In the genomic region with DNA sequence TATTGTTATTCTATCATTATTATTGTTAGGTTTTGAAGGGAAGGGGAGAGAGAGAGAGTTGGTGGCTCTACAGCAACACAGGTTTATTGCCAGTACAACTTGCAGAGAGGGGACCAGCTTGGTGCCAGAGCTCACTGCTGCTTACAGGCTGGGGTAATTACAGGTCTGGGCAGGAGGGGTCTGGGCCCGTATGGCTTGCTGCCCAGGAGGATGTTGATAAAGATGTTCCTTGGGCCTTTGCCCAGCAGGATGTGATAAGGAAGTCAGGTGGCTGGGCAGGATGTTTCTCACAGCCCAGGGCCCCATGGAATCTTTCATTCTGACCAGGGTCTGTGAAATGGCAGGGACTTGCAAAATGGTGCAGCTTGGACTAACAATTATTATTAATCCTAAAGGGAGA, we compare ENCODE assay signal across 19 cellular contexts.
DNase-seq lines count a peak whose midpoint lies in the region; ATAC-seq and TF ChIP-seq lines count a peak whose summit lies in the region.
"Had no signal": no experiment of that assay in that cellular context is flagged by ENCODE, and none has a peak within 500 bp of the region (broad histone marks: within the 10 kb centered on the region; RNA-seq: fewer than 3 reads in every experiment).

No MANE protein-coding gene starts in this region.

- H3K36me3 ChIP-seq in right lobe of liver: no peaks in the 10 kb centered on the region
- H3K36me3 ChIP-seq: thoracic aorta had no signal

- H3K27ac ChIP-seq in right lobe of liver: no peak overlapping the region
- H3K27ac ChIP-seq: thoracic aorta had no signal

- H3K36me3 Mint-ChIP-seq in activated T-helper 17 cell treated with anti-CD3 and anti-CD28 coated beads, Interleukin-2, amount 50 U/mL, for 72 hours (ENCODE audit: low read depth): no peaks in the 10 kb centered on the region

- no peaks in the 10 kb centered on the region for H3K9me3 ChIP-seq in right lobe of liver
- H3K9me3 ChIP-seq: thoracic aorta had no signal

- no peaks in the 10 kb centered on the region for H3K9me3 Mint-ChIP-seq in activated T-helper 17 cell treated with anti-CD3 and anti-CD28 coated beads, Interleukin-2, amount 50 U/mL, for 72 hours
- H3K9me3 Mint-ChIP-seq: endodermal cell; memory B cell; T-helper 1 cell treated with Interleukin-12 subunit alpha and Interleukin-12 subunit beta and Interleukin-4 antibody, amounts not matched to agents 30 μg/mL and 1 μg/mL, for 36 hours had no signal

- H3K27me3 ChIP-seq in right lobe of liver: no peaks in the 10 kb centered on the region

- TF ChIP-seq POLR2A in right lobe of liver (IDR thresholded peaks at IDR 0.05): no peak

- H3K4me3 ChIP-seq in right lobe of liver: no peak overlapping the region
- H3K4me3 ChIP-seq: thoracic aorta had no signal

- peaks cover 0 to 9% (median 0%) of the 10 kb centered on the region in 4 donors for H3K4me1 ChIP-seq in right lobe of liver

- ATAC-seq in right lobe of liver: peak; percentile 22 to 69 (median 52)
- no peak for ATAC-seq in activated CD4-positive, CD25-positive, alpha-beta regulatory T cell treated with anti-CD3 and anti-CD28 coated beads, Interleukin-2, amount 50 U/mL, for 24 hours
- ATAC-seq in HG03108 (IDR thresholded peaks at IDR 0.05; ENCODE audit: unreplicated experiment): no peak
- no peak for ATAC-seq in activated T-helper 17 cell treated with anti-CD3 and anti-CD28 coated beads, Interleukin-2, amount 50 U/mL, for 72 hours (replicated peaks)
- no peak for ATAC-seq in GM21526 (IDR thresholded peaks at IDR 0.05; ENCODE audit: low FRiP score, unreplicated experiment)
- ATAC-seq: Panc1 had no signal

- intact Hi-C loops in right lobe of liver (cut with DNase I): no loop called here

- H3K27ac Mint-ChIP-seq in activated T-helper 17 cell treated with anti-CD3 and anti-CD28 coated beads, Interleukin-2, amount 50 U/mL, for 72 hours: no peak overlapping the region
- H3K27ac Mint-ChIP-seq: endodermal cell; memory B cell; T-helper 1 cell treated with Interleukin-12 subunit alpha and Interleukin-12 subunit beta and Interleukin-4 antibody, amounts not matched to agents 30 μg/mL and 1 μg/mL, for 36 hours had no signal

- H3K4me3 Mint-ChIP-seq in activated T-helper 17 cell treated with anti-CD3 and anti-CD28 coated beads, Interleukin-2, amount 50 U/mL, for 72 hours: no peak overlapping the region
- H3K4me3 Mint-ChIP-seq: brain; endodermal cell; memory B cell; T-helper 1 cell treated with Interleukin-12 subunit alpha and Interleukin-12 subunit beta and Interleukin-4 antibody, amounts not matched to agents 30 μg/mL and 1 μg/mL, for 36 hours had no signal

- 20% methylated on average over 1 of the region's 1 CpG for WGBS in right lobe of liver (ENCODE audit: insufficient coverage, low coverage, low lambda C conversion rate, missing lambda C conversion rate)

- no peak for TF ChIP-seq CTCF in right lobe of liver (IDR thresholded peaks at IDR 0.05)

- DNase-seq in A172 (ENCODE audit: low spot score): peak; percentile 58
- DNase-seq in NCI-H2227 (lab: John Stamatoyannopoulos, UW; ENCODE audit: unreplicated experiment): peak; percentile 51
- peak; percentile 91 for DNase-seq in dermis blood vessel endothelial cell
- no peak for DNase-seq in right lobe of liver
- DNase-seq: activated CD4-positive, alpha-beta T cell treated with anti-CD3 and anti-CD28 coated beads, Interleukin-2, amount 50 U/mL, for 1 hour; activated effector memory CD4-positive, alpha-beta T cell treated with Interleukin-2 at 50 U/mL for 16 hours; Calu3; endodermal cell; NCI-H446 treated with DMSO at 0.1 percent for 48 hours; nucleus accumbens had no signal

- no peaks in the 10 kb centered on the region for H3K4me1 Mint-ChIP-seq in activated T-helper 17 cell treated with anti-CD3 and anti-CD28 coated beads, Interleukin-2, amount 50 U/mL, for 72 hours

- no peaks in the 10 kb centered on the region for H3K27me3 Mint-ChIP-seq in activated T-helper 17 cell treated with anti-CD3 and anti-CD28 coated beads, Interleukin-2, amount 50 U/mL, for 72 hours

Comparison
In these comparisons a context has a peak if more than half of its experiments do, and no peak if none do; other contexts are left out.
1. DNase-seq: peak in A172 (single experiment), NCI-H2227 (single experiment) and dermis blood vessel endothelial cell (single experiment); none in right lobe of liver (0 of 3).
2. ATAC-seq: peak in right lobe of liver (4 of 4); none in activated CD4-positive, CD25-positive, alpha-beta regulatory T cell treated with anti-CD3 and anti-CD28 coated beads, Interleukin-2, amount 50 U/mL, for 24 hours (0 of 2), HG03108 (single experiment), activated T-helper 17 cell treated with anti-CD3 and anti-CD28 coated beads, Interleukin-2, amount 50 U/mL, for 72 hours (single experiment) and GM21526 (single experiment).